In the genomic region with DNA sequence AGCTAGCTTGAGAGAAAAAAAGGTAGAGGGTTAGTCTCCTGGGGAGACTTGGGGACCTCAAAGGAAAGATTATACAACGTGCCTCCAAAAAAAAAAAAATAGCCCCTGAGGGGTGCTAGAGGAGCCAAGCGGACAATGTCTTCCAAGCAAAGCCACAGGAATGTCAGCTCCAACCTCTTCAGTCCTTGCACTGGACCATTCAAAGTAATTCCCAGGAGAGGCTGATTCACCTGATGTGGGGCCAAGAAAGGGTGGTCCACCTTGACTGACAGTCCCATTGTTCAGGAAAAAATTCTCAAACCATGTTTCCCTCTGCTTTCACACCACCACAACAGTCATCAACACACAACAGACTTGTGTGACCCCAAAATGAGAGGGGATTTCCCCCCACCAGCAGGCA, we compare ENCODE assay signal across 18 cellular contexts. TPM values are rescaled to one million over a fixed set of nuclear protein-coding genes. Genes with fewer than 3 reads are reported as not detected.
DNase-seq lines count a peak whose midpoint lies in the region; ATAC-seq, FAIRE-seq and TF ChIP-seq lines count a peak whose summit lies in the region.
"Had no signal": no experiment of that assay in that cellular context is flagged by ENCODE, and none has a peak within 500 bp of the region (broad histone marks: within the 10 kb centered on the region; RNA-seq: fewer than 3 reads in every experiment).

No MANE protein-coding gene starts in this region.

- peaks cover 3 to 5% of the 10 kb centered on the region in 2 donors for H3K4me1 Mint-ChIP-seq in effector memory CD8-positive, alpha-beta T cell (ENCODE audit: low read depth in 2 of 2)

- TF ChIP-seq EP300 in upper lobe of left lung (IDR thresholded peaks at IDR 0.05) = no peak

- H3K4me1 ChIP-seq in keratinocyte (ENCODE audit: control insufficient read depth, extremely low read depth, insufficient read depth, low read length) (no peaks in the 10 kb centered on the region), upper lobe of left lung (peaks cover 8 to 21% (median 13%) of the 10 kb centered on the region in 4 donors)
- H3K4me1 ChIP-seq: body of pancreas had no signal

- H3K27me3 ChIP-seq in keratinocyte (ENCODE audit: control insufficient read depth, extremely low read depth, insufficient read depth, low read length) (no peaks in the 10 kb centered on the region), upper lobe of left lung (no peaks in the 10 kb centered on the region)
- H3K27me3 ChIP-seq: body of pancreas, thyroid gland had no signal

- DNase-seq in AG10803 (ENCODE audit: low read depth) = peak; percentile 87
- DNase-seq in HS-5 (ENCODE audit: low read depth) = peak; percentile 45
- peak; percentile 92 for DNase-seq in astrocyte of the hippocampus (ENCODE audit: low read depth, low spot score)
- no peak for DNase-seq in keratinocyte (ENCODE audit: low read depth, low spot score)
- DNase-seq in effector memory CD8-positive, alpha-beta T cell = no peak
- DNase-seq in upper lobe of left lung = no peak
- DNase-seq: activated CD8-positive, alpha-beta T cell treated with anti-CD3 and anti-CD28 coated beads for 36 hours; body of pancreas; KG1; NCI-H1930; NCI-H526 treated with DMSO at 0.1 percent for 48 hours; T-helper 9 cell; thyroid gland had no signal

- peaks cover 0 to 16% of the 10 kb centered on the region in 2 donors for H3K27me3 Mint-ChIP-seq in effector memory CD8-positive, alpha-beta T cell

- peaks cover 5% of the 10 kb centered on the region for H4K20me1 ChIP-seq in keratinocyte (ENCODE audit: control insufficient read depth, extremely low read depth, insufficient read depth, low read length)

- no peak for TF ChIP-seq CTCF in AG10803 (conservative IDR thresholded peaks at IDR 0.05; ENCODE audit: low read length)
- no peak for TF ChIP-seq CTCF in keratinocyte (optimal IDR thresholded peaks at IDR 0.05 in 1 of 3, IDR thresholded peaks at IDR 0.05 in 1 of 3, conservative IDR thresholded peaks at IDR 0.05 in 1 of 3; ENCODE audit: extremely low read depth in 1 of 3, insufficient read depth in 2 of 3, low read length in 3 of 3)
- TF ChIP-seq CTCF in upper lobe of left lung (IDR thresholded peaks at IDR 0.05) = no peak

- H3K4me3 ChIP-seq in AG10803 (ENCODE audit: low read length) (no peak overlapping the region), keratinocyte (ENCODE audit: control insufficient read depth in 2 of 3, extremely low read depth in 1 of 3, insufficient read depth in 2 of 3, low read depth in 1 of 3, low read length in 3 of 3) (no peak overlapping the region), upper lobe of left lung (no peak overlapping the region)
- H3K4me3 ChIP-seq: BLaER1 treated with 17β-estradiol and CSF1 and Interleukin-3, amounts not matched to agents 10 nM and 100 nM; body of pancreas; GM23338; thyroid gland had no signal

- 77 to 91% methylated on average over 2 of the region's 2 CpGs for WGBS in upper lobe of left lung, 2 donors

- FAIRE-seq in keratinocyte (lab: Jason Lieb, UNC) = peak; percentile 5

- peaks cover 15 to 21% of the 10 kb centered on the region in 2 experiments for H3K36me3 ChIP-seq in keratinocyte (ENCODE audit: control insufficient read depth in 2 of 2, extremely low read depth in 1 of 2, insufficient read depth in 2 of 2, low read length in 2 of 2)
- peaks cover 0 to 16% (median 5%) of the 10 kb centered on the region in 4 donors for H3K36me3 ChIP-seq in upper lobe of left lung

- TF ChIP-seq POLR2A in upper lobe of left lung (IDR thresholded peaks at IDR 0.05) = no peak

- H3K27ac ChIP-seq in keratinocyte (ENCODE audit: control insufficient read depth, insufficient read depth, low read length) (no peak overlapping the region), upper lobe of left lung (no peak overlapping the region)
- H3K27ac ChIP-seq: BLaER1 treated with 17β-estradiol and CSF1 and Interleukin-3, amounts not matched to agents 10 nM and 100 nM; body of pancreas; thyroid gland had no signal

- H3K9me3 Mint-ChIP-seq in effector memory CD8-positive, alpha-beta T cell = no peaks in the 10 kb centered on the region
- H3K9me3 Mint-ChIP-seq: activated CD8-positive, alpha-beta T cell treated with anti-CD3 and anti-CD28 coated beads for 36 hours; GM23338 had no signal

- no peak for ATAC-seq in effector memory CD8-positive, alpha-beta T cell (replicated peaks)
- ATAC-seq in upper lobe of left lung (ENCODE audit: low FRiP score in 2 of 2) (no peak), GM21825 (IDR thresholded peaks at IDR 0.05; ENCODE audit: unreplicated experiment) (no peak), GM19035 (IDR thresholded peaks at IDR 0.05; ENCODE audit: unreplicated experiment) (no peak)
- ATAC-seq: body of pancreas, GM23338 had no signal

- peaks cover 6% of the 10 kb centered on the region for H3K36me3 Mint-ChIP-seq in effector memory CD8-positive, alpha-beta T cell (ENCODE audit: insufficient read depth)

- no peak overlapping the region for H3K4me2 ChIP-seq in keratinocyte (ENCODE audit: control insufficient read depth, extremely low read depth, insufficient read depth, low read depth, low read length)
- H3K4me2 ChIP-seq: BLaER1 treated with 17β-estradiol and CSF1 and Interleukin-3, amounts not matched to agents 10 nM and 100 nM; GM23338 had no signal

- no peaks in the 10 kb centered on the region for H3K79me2 ChIP-seq in keratinocyte (ENCODE audit: control insufficient read depth, insufficient read depth, low read length)

- no peak overlapping the region for H3K27ac Mint-ChIP-seq in effector memory CD8-positive, alpha-beta T cell
- H3K27ac Mint-ChIP-seq: activated CD8-positive, alpha-beta T cell treated with anti-CD3 and anti-CD28 coated beads for 36 hours; GM23338 had no signal

- dilution Hi-C loops in keratinocyte (cut with MboI; ENCODE audit: extremely low pct_ligation_motif_present, low sequenced_read_pairs) = no loop called here

- no peak overlapping the region for H3K4me3 Mint-ChIP-seq in effector memory CD8-positive, alpha-beta T cell
- H3K4me3 Mint-ChIP-seq: activated CD8-positive, alpha-beta T cell treated with anti-CD3 and anti-CD28 coated beads for 36 hours; GM23338 had no signal

- no peak overlapping the region for H2AFZ ChIP-seq in keratinocyte (ENCODE audit: control insufficient read depth, low read length)
- H2AFZ ChIP-seq: GM23338 had no signal

- no peaks in the 10 kb centered on the region for H3K9me1 ChIP-seq in keratinocyte (ENCODE audit: control insufficient read depth, extremely low read depth, insufficient read depth, low read length)

- H3K9me3 ChIP-seq in keratinocyte (ENCODE audit: control insufficient read depth, low read depth, low read length) (no peaks in the 10 kb centered on the region), upper lobe of left lung (no peaks in the 10 kb centered on the region)
- H3K9me3 ChIP-seq: BLaER1 treated with 17β-estradiol and CSF1 and Interleukin-3, amounts not matched to agents 10 nM and 100 nM; body of pancreas; thyroid gland had no signal

- H3K9ac ChIP-seq in keratinocyte (ENCODE audit: control insufficient read depth, extremely low read depth, insufficient read depth, low read length) = no peak overlapping the region
- H3K9ac ChIP-seq: BLaER1 treated with 17β-estradiol and CSF1 and Interleukin-3, amounts not matched to agents 10 nM and 100 nM had no signal

RNA-seq across cellular contexts. Expression of a gene that starts 30.7 kb away (rescaled TPM):
- polyA plus RNA-seq in keratinocyte = not detected in 3 replicates
- polyA plus RNA-seq in keratinocyte (2011; ENCODE audit: low read depth) = not detected
- polyA plus RNA-seq in keratinocyte (2011; cell fraction: cytosol; rRNA removed) = not detected in 2 replicates
- polyA plus RNA-seq in keratinocyte (2011; cell fraction: nucleus; rRNA removed) = not detected in 2 replicates
- not detected in 2 replicates for polyA plus RNA-seq in keratinocyte (2012; ENCODE audit: low replicate concordance)
- polyA minus RNA-seq in keratinocyte = not detected in 3 replicates
- polyA minus RNA-seq in keratinocyte (2011; cell fraction: cytosol; rRNA and poly(A)+ RNA removed) = not detected
- polyA minus RNA-seq in keratinocyte (2011; cell fraction: nucleus; rRNA and poly(A)+ RNA removed) = not detected in 2 replicates
- under 1 TPM in 2 of 6 donors, not detected in 4; 0.47 to 0.54 TPM for total RNA-seq in upper lobe of left lung
- total RNA-seq: activated CD8-positive, alpha-beta T cell treated with anti-CD3 and anti-CD28 coated beads for 36 hours; body of pancreas; GM23338; pulmonary artery endothelial cell; thyroid gland had no signal
- polyA plus RNA-seq: GM23338 had no signal

RNA-seq across cellular contexts. Expression of a gene that starts 31.2 kb away (rescaled TPM):
- polyA plus RNA-seq in keratinocyte = 320 to 367 TPM (median 348 TPM) in 3 replicates
- 90.5 TPM for polyA plus RNA-seq in keratinocyte (2011; ENCODE audit: low read depth)
- polyA plus RNA-seq in keratinocyte (2011; cell fraction: cytosol; rRNA removed) = 297 and 432 TPM in 2 replicates
- polyA plus RNA-seq in keratinocyte (2011; cell fraction: nucleus; rRNA removed) = 222 and 232 TPM in 2 replicates
- polyA plus RNA-seq in keratinocyte (2012; ENCODE audit: low replicate concordance) = 128 and 274 TPM in 2 replicates
- 628 to 681 TPM (median 664 TPM) in 3 replicates for polyA minus RNA-seq in keratinocyte
- 518 TPM for polyA minus RNA-seq in keratinocyte (2011; cell fraction: cytosol; rRNA and poly(A)+ RNA removed)
- 182 and 188 TPM in 2 replicates for polyA minus RNA-seq in keratinocyte (2011; cell fraction: nucleus; rRNA and poly(A)+ RNA removed)
- total RNA-seq in upper lobe of left lung = 10 to 100 TPM; 41.9 to 76.8 (median 58.6) TPM

Comparison
In these comparisons a context has a peak if more than half of its experiments do, and no peak if none do; other contexts are left out.
1. DNase-seq: peak in AG10803 (single experiment), HS-5 (single experiment) and astrocyte of the hippocampus (single experiment); none in keratinocyte (single experiment), effector memory CD8-positive, alpha-beta T cell (0 of 3) and upper lobe of left lung (0 of 2).